1 cellular context compared by ENCODE assay signal in the genomic region with DNA sequence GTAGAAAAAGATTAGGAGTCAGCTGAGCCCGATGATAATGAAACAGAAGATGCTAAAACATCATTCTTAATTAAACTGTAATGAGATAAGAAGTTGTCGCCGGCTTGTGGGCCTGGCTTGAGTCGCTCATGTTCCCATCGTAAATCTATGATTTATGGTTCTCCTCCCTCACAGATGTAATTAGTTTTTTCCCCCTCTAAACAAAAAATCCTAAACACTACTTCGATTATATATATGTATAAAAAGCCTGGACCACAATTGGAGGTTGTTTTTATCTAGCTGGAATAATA.
TF ChIP-seq lines count a peak whose summit lies in the region.

No MANE protein-coding gene starts in this region.

TF ChIP-seq in WTC11, 78 proteins besides CTCF, POLR2A, EP300 and RAD21 (continued from another document):
- TF ChIP-seq, protein P1, sequence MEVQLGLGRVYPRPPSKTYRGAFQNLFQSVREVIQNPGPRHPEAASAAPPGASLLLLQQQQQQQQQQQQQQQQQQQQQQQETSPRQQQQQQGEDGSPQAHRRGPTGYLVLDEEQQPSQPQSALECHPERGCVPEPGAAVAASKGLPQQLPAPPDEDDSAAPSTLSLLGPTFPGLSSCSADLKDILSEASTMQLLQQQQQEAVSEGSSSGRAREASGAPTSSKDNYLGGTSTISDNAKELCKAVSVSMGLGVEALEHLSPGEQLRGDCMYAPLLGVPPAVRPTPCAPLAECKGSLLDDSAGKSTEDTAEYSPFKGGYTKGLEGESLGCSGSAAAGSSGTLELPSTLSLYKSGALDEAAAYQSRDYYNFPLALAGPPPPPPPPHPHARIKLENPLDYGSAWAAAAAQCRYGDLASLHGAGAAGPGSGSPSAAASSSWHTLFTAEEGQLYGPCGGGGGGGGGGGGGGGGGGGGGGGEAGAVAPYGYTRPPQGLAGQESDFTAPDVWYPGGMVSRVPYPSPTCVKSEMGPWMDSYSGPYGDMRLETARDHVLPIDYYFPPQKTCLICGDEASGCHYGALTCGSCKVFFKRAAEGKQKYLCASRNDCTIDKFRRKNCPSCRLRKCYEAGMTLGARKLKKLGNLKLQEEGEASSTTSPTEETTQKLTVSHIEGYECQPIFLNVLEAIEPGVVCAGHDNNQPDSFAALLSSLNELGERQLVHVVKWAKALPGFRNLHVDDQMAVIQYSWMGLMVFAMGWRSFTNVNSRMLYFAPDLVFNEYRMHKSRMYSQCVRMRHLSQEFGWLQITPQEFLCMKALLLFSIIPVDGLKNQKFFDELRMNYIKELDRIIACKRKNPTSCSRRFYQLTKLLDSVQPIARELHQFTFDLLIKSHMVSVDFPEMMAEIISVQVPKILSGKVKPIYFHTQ (CRISPR knock-in tag; IDR thresholded peaks at IDR 0.05): no peak
